ENCODE assay signal across 23 cellular contexts in genomic region chr1:81410919-81411318, GRCh38.
"Had no signal": no experiment of that assay in that cellular context is flagged by ENCODE, and none has a peak within 500 bp of the region (broad histone marks: within the 10 kb centered on the region; RNA-seq: fewer than 3 reads in every experiment).

No MANE protein-coding gene starts in this region.

- DNase-seq: cortex of kidney; left colon; mucosa of descending colon; naive B cell; posterior cingulate gyrus; psoas muscle; right lobe of liver; stimulated activated CD4-positive, alpha-beta T cell treated with anti-CD3 and anti-CD28 coated beads, Interleukin-12 subunit alpha, Interleukin-12 subunit beta, amount 100 ng/mL, for 4 hours; stimulated activated CD4-positive, alpha-beta T cell treated with anti-CD3 and anti-CD28 coated beads, Interleukin-2, amount 100 ng/mL, for 24 hours; stimulated activated CD4-positive, alpha-beta T cell treated with anti-CD3 and anti-CD28 coated beads, Interleukin-4, amount 100 ng/mL, for 24 hours; stimulated activated naive CD4-positive, alpha-beta T cell treated with Interleukin-2 at 50 U/mL for 16 hours; stomach; thyroid gland had no signal

- H3K36me3 Mint-ChIP-seq: memory B cell; naive B cell; natural killer cell treated with Interleukin-12 subunit alpha and Interleukin-12 subunit beta and Interleukin-15 and Interleukin-18, amount 100 ng/mL, for 72 hours; neural progenitor cell; stimulated activated effector memory CD8-positive, alpha-beta T cell treated with anti-CD3 and anti-CD28 coated beads, Interleukin-12 subunit alpha, Interleukin-12 subunit beta, amount 100 ng/mL, for 72 hours had no signal

- H3K36me3 ChIP-seq: neural progenitor cell, right lobe of liver, stomach, thyroid gland, vagina had no signal

- H3K4me3 ChIP-seq: hepatocyte, lung, mucosa of descending colon, neural progenitor cell, psoas muscle, right lobe of liver, smooth muscle cell, stomach, thyroid gland, vagina had no signal

- H3K27me3 ChIP-seq: hepatocyte, neural progenitor cell, right lobe of liver, stomach, thyroid gland, vagina had no signal

- H3K4me1 Mint-ChIP-seq: naive B cell; stimulated activated effector memory CD8-positive, alpha-beta T cell treated with anti-CD3 and anti-CD28 coated beads, Interleukin-12 subunit alpha, Interleukin-12 subunit beta, amount 100 ng/mL, for 72 hours had no signal

- H3K27me3 Mint-ChIP-seq: memory B cell; naive B cell; natural killer cell treated with Interleukin-12 subunit alpha and Interleukin-12 subunit beta and Interleukin-15 and Interleukin-18, amount 100 ng/mL, for 72 hours had no signal

- H3K9me3 ChIP-seq: mucosa of descending colon, psoas muscle, right lobe of liver, stomach, thyroid gland, vagina had no signal

- H3K9me3 Mint-ChIP-seq: memory B cell, naive B cell, neural progenitor cell had no signal

- ATAC-seq: left colon; mucosa of descending colon; natural killer cell treated with Interleukin-12 subunit alpha and Interleukin-12 subunit beta and Interleukin-15 and Interleukin-18, amount 100 ng/mL, for 72 hours; psoas muscle; right lobe of liver; stimulated activated effector memory CD8-positive, alpha-beta T cell treated with anti-CD3 and anti-CD28 coated beads, Interleukin-12 subunit alpha, Interleukin-12 subunit beta, amount 100 ng/mL, for 72 hours had no signal

- H3K4me3 Mint-ChIP-seq: memory B cell; naive B cell; natural killer cell treated with Interleukin-12 subunit alpha and Interleukin-12 subunit beta and Interleukin-15 and Interleukin-18, amount 100 ng/mL, for 72 hours; neural progenitor cell; stimulated activated effector memory CD8-positive, alpha-beta T cell treated with anti-CD3 and anti-CD28 coated beads, Interleukin-12 subunit alpha, Interleukin-12 subunit beta, amount 100 ng/mL, for 72 hours had no signal

- FAIRE-seq: frontal cortex, islet of Langerhans had no signal

- H3K4me1 ChIP-seq: psoas muscle, right lobe of liver had no signal

- H3K27ac ChIP-seq: hepatocyte, neural progenitor cell, psoas muscle, right lobe of liver, stomach, thyroid gland, vagina had no signal

- H3K27ac Mint-ChIP-seq: memory B cell; naive B cell; natural killer cell treated with Interleukin-12 subunit alpha and Interleukin-12 subunit beta and Interleukin-15 and Interleukin-18, amount 100 ng/mL, for 72 hours; stimulated activated effector memory CD8-positive, alpha-beta T cell treated with anti-CD3 and anti-CD28 coated beads, Interleukin-12 subunit alpha, Interleukin-12 subunit beta, amount 100 ng/mL, for 72 hours had no signal
